1 cellular context compared by ENCODE assay signal in the genomic region with DNA sequence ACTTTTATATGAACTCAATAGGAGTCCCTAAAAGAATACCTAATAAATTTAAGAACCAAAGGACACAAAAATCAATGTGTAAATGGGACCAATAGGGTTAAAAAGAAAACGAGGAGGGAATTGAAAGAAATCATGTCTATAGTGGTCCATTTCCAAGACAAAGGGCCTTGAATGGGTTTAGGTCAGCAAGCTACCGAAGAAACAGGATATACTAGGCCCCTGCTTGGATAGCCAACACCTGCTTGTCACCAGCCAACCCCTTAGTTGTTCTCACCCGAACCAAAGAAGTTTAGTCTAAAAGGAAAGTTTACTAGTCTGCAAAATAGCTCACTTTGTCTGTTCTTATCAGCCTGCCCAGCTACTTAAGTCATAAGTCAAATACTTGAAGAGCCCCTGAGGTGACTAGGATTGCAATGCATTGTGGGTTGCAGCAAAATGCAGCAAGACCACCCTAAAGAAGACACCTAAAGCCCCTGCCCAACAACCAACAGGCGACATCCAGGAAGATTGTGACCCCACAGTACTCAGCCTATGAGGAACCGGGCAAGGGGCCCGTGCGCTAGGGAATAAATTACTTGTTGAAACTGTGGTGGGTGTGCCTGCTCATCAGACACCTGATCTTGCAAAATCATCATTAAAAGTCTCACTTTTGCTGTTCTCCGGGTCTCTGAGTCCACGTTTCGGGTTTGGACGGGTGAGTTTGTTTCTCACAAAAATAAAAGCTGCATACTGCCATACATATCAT.
TF ChIP-seq lines count a peak whose summit lies in the region.

No MANE protein-coding gene starts in this region.

TF ChIP-seq in WTC11, 78 proteins besides CTCF, POLR2A, EP300 and RAD21 (continued from another document):
- TF ChIP-seq, protein P1, sequence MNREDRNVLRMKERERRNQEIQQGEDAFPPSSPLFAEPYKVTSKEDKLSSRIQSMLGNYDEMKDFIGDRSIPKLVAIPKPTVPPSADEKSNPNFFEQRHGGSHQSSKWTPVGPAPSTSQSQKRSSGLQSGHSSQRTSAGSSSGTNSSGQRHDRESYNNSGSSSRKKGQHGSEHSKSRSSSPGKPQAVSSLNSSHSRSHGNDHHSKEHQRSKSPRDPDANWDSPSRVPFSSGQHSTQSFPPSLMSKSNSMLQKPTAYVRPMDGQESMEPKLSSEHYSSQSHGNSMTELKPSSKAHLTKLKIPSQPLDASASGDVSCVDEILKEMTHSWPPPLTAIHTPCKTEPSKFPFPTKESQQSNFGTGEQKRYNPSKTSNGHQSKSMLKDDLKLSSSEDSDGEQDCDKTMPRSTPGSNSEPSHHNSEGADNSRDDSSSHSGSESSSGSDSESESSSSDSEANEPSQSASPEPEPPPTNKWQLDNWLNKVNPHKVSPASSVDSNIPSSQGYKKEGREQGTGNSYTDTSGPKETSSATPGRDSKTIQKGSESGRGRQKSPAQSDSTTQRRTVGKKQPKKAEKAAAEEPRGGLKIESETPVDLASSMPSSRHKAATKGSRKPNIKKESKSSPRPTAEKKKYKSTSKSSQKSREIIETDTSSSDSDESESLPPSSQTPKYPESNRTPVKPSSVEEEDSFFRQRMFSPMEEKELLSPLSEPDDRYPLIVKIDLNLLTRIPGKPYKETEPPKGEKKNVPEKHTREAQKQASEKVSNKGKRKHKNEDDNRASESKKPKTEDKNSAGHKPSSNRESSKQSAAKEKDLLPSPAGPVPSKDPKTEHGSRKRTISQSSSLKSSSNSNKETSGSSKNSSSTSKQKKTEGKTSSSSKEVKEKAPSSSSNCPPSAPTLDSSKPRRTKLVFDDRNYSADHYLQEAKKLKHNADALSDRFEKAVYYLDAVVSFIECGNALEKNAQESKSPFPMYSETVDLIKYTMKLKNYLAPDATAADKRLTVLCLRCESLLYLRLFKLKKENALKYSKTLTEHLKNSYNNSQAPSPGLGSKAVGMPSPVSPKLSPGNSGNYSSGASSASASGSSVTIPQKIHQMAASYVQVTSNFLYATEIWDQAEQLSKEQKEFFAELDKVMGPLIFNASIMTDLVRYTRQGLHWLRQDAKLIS (CRISPR knock-in tag; IDR thresholded peaks at IDR 0.05; ENCODE audit: borderline replicate concordance): no peak
- no peak for TF ChIP-seq TCF7 (CRISPR knock-in tag; IDR thresholded peaks at IDR 0.05; ENCODE audit: low read depth)
- TF ChIP-seq SOX15 (CRISPR knock-in tag; IDR thresholded peaks at IDR 0.05): no peak
- no peak for TF ChIP-seq E2F5 (CRISPR knock-in tag; IDR thresholded peaks at IDR 0.05)
- TF ChIP-seq ATF2 (CRISPR knock-in tag; IDR thresholded peaks at IDR 0.05; ENCODE audit: borderline replicate concordance, low read depth): no peak
- TF ChIP-seq RORB (CRISPR knock-in tag; IDR thresholded peaks at IDR 0.05): no peak
- TF ChIP-seq ZNF671 (CRISPR knock-in tag; IDR thresholded peaks at IDR 0.05): no peak
- no peak for TF ChIP-seq SMAD4 (CRISPR knock-in tag; IDR thresholded peaks at IDR 0.05)
- no peak for TF ChIP-seq ETV6 (CRISPR knock-in tag; IDR thresholded peaks at IDR 0.05)
